In genomic region chr19:54325194-54325621, GRCh38 we compare ENCODE assay signal across 1 cellular context.
A peak's percentile ranks its signal among the peaks of the same experiment; 100 is the strongest.
TF ChIP-seq lines count a peak whose summit lies in the region.

No MANE protein-coding gene starts in this region.

TF ChIP-seq in GM12878, 131 proteins besides CTCF, POLR2A, EP300 and RAD21:
- peak; percentile 46; the same call in 1 of the 2 replicates for TF ChIP-seq YY1 (IDR thresholded peaks at IDR 0.05; ENCODE audit: low read depth, low read length)
- peak; percentile 91 for TF ChIP-seq SMC3 (IDR thresholded peaks at IDR 0.05; ENCODE audit: borderline replicate concordance, low read length)
- TF ChIP-seq NBN (IDR thresholded peaks at IDR 0.05), result peak; percentile 53; the same call in 1 of the 2 replicates
- TF ChIP-seq ZNF592 (IDR thresholded peaks at IDR 0.05), result 0 out of 2 replicates have a peak, but pooled peaks have one; percentile 3
- no peak for TF ChIP-seq MYB (IDR thresholded peaks at IDR 0.05; ENCODE audit: borderline replicate concordance, low read depth, low read length)
- no peak for TF ChIP-seq PBX3 (IDR thresholded peaks at IDR 0.05; ENCODE audit: insufficient replicate concordance, low read depth, low read length)
- TF ChIP-seq MAX (IDR thresholded peaks at IDR 0.05; ENCODE audit: low read depth, low read length), result no peak
- peak; percentile 93; the same call in 1 of the 2 replicates for TF ChIP-seq ESRRA (IDR thresholded peaks at IDR 0.05; ENCODE audit: low read length)
TF ChIP-seq in GM12878: peak in this region for 5.
